1 cellular context compared by ENCODE assay signal in the genomic region with DNA sequence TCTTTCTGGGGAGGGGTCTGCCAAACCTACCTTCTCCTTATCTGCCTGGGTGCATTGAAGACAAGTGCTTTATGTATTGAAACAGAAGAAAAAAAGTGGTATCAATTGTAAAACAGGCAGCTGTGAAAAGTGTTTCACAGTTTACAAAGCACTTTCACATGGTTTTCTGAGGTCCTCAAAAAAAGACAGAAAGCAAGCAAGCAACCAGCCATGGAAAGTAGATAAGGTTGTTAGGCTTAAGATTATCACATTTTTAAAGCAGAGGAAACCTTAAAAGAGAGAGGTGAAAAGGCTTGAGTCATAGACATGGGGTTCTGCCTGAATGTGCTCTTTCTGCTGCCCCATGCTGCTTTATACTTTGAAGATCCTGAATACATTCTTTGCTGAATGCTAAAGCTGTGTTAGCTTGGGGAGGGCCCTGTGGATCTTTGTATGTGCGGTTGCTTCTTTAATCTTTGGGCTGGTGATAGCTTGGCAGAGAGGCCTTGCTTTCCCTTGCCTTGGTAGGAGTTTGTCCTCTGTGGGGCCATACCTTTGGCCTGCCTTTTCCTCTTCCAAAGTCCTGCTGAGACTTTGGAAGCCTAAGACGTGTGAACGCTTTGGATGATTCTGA.
TF ChIP-seq lines count a peak whose summit lies in the region.

No MANE protein-coding gene starts in this region.

TF ChIP-seq in K562, 482 proteins besides CTCF, POLR2A, EP300 and RAD21 (continued from another document and continues in another):
- TF ChIP-seq, protein P1, sequence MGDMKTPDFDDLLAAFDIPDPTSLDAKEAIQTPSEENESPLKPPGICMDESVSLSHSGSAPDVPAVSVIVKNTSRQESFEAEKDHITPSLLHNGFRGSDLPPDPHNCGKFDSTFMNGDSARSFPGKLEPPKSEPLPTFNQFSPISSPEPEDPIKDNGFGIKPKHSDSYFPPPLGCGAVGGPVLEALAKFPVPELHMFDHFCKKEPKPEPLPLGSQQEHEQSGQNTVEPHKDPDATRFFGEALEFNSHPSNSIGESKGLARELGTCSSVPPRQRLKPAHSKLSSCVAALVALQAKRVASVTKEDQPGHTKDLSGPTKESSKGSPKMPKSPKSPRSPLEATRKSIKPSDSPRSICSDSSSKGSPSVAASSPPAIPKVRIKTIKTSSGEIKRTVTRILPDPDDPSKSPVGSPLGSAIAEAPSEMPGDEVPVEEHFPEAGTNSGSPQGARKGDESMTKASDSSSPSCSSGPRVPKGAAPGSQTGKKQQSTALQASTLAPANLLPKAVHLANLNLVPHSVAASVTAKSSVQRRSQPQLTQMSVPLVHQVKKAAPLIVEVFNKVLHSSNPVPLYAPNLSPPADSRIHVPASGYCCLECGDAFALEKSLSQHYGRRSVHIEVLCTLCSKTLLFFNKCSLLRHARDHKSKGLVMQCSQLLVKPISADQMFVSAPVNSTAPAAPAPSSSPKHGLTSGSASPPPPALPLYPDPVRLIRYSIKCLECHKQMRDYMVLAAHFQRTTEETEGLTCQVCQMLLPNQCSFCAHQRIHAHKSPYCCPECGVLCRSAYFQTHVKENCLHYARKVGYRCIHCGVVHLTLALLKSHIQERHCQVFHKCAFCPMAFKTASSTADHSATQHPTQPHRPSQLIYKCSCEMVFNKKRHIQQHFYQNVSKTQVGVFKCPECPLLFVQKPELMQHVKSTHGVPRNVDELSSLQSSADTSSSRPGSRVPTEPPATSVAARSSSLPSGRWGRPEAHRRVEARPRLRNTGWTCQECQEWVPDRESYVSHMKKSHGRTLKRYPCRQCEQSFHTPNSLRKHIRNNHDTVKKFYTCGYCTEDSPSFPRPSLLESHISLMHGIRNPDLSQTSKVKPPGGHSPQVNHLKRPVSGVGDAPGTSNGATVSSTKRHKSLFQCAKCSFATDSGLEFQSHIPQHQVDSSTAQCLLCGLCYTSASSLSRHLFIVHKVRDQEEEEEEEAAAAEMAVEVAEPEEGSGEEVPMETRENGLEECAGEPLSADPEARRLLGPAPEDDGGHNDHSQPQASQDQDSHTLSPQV (IDR thresholded peaks at IDR 0.05): peak; percentile 87
- TF ChIP-seq SAP30 (IDR thresholded peaks at IDR 0.05; ENCODE audit: borderline replicate concordance, insufficient read depth, low read depth, low read length, poor library complexity, severe bottlenecking) (no peak), L3MBTL2 (IDR thresholded peaks at IDR 0.05) (peak; percentile 83), MYBL2 (IDR thresholded peaks at IDR 0.05; ENCODE audit: low read depth) (no peak), MYBL2 (CRISPR knock-in tag; IDR thresholded peaks at IDR 0.05; ENCODE audit: borderline replicate concordance) (no peak), LEF1 (IDR thresholded peaks at IDR 0.05) (peak; percentile 37; the same call in 1 of the 2 replicates), BHLHE40 (IDR thresholded peaks at IDR 0.05; ENCODE audit: low read length) (no peak), ZNF766 (CRISPR knock-in tag; conservative IDR thresholded peaks at IDR 0.05) (peak; percentile 65; the same call in 1 of the 2 replicates), ARID1B (IDR thresholded peaks at IDR 0.05) (peak; percentile 76), RBM14 (IDR thresholded peaks at IDR 0.05; ENCODE audit: borderline replicate concordance, insufficient read depth, low read depth, low read length) (no peak), ARID2 (IDR thresholded peaks at IDR 0.05) (no peak), MAFF (IDR thresholded peaks at IDR 0.05; ENCODE audit: low read length) (no peak), TAF7 (tag; IDR thresholded peaks at IDR 0.05) (no peak), CC2D1A (IDR thresholded peaks at IDR 0.05) (no peak), NCOA1 (IDR thresholded peaks at IDR 0.05; ENCODE audit: low read depth) (no peak), RCOR1 (IDR thresholded peaks at IDR 0.05; ENCODE audit: borderline replicate concordance in 1 of 2, low read depth in 2 of 2, low read length in 2 of 2) (peak in 1 of 2 experiments; percentile 9; a peak in 1 of 4 replicates), ZFP1 (CRISPR knock-in tag; IDR thresholded peaks at IDR 0.05) (no peak), STAT5A (IDR thresholded peaks at IDR 0.05; ENCODE audit: borderline replicate concordance, low read length) (0 out of 2 replicates have a peak, but pooled peaks have one; percentile 14), ETV5 (CRISPR knock-in tag; IDR thresholded peaks at IDR 0.05; ENCODE audit: low read depth) (no peak), TAF1 (IDR thresholded peaks at IDR 0.05; ENCODE audit: control insufficient read depth, extremely low read depth, insufficient read depth, low read length, severe bottlenecking) (peak; percentile 2), EGR1 (conservative IDR thresholded peaks at IDR 0.05) (no peak), ZNF133 (CRISPR knock-in tag; IDR thresholded peaks at IDR 0.05) (no peak)
- TF ChIP-seq, protein P2, sequence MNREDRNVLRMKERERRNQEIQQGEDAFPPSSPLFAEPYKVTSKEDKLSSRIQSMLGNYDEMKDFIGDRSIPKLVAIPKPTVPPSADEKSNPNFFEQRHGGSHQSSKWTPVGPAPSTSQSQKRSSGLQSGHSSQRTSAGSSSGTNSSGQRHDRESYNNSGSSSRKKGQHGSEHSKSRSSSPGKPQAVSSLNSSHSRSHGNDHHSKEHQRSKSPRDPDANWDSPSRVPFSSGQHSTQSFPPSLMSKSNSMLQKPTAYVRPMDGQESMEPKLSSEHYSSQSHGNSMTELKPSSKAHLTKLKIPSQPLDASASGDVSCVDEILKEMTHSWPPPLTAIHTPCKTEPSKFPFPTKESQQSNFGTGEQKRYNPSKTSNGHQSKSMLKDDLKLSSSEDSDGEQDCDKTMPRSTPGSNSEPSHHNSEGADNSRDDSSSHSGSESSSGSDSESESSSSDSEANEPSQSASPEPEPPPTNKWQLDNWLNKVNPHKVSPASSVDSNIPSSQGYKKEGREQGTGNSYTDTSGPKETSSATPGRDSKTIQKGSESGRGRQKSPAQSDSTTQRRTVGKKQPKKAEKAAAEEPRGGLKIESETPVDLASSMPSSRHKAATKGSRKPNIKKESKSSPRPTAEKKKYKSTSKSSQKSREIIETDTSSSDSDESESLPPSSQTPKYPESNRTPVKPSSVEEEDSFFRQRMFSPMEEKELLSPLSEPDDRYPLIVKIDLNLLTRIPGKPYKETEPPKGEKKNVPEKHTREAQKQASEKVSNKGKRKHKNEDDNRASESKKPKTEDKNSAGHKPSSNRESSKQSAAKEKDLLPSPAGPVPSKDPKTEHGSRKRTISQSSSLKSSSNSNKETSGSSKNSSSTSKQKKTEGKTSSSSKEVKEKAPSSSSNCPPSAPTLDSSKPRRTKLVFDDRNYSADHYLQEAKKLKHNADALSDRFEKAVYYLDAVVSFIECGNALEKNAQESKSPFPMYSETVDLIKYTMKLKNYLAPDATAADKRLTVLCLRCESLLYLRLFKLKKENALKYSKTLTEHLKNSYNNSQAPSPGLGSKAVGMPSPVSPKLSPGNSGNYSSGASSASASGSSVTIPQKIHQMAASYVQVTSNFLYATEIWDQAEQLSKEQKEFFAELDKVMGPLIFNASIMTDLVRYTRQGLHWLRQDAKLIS (CRISPR knock-in tag; IDR thresholded peaks at IDR 0.05): 0 out of 2 replicates have a peak, but pooled peaks have one; percentile 26
- TF ChIP-seq, protein P3, sequence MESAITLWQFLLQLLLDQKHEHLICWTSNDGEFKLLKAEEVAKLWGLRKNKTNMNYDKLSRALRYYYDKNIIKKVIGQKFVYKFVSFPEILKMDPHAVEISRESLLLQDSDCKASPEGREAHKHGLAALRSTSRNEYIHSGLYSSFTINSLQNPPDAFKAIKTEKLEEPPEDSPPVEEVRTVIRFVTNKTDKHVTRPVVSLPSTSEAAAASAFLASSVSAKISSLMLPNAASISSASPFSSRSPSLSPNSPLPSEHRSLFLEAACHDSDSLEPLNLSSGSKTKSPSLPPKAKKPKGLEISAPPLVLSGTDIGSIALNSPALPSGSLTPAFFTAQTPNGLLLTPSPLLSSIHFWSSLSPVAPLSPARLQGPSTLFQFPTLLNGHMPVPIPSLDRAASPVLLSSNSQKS (CRISPR knock-in tag; IDR thresholded peaks at IDR 0.05): no peak
- TF ChIP-seq, protein P4, sequence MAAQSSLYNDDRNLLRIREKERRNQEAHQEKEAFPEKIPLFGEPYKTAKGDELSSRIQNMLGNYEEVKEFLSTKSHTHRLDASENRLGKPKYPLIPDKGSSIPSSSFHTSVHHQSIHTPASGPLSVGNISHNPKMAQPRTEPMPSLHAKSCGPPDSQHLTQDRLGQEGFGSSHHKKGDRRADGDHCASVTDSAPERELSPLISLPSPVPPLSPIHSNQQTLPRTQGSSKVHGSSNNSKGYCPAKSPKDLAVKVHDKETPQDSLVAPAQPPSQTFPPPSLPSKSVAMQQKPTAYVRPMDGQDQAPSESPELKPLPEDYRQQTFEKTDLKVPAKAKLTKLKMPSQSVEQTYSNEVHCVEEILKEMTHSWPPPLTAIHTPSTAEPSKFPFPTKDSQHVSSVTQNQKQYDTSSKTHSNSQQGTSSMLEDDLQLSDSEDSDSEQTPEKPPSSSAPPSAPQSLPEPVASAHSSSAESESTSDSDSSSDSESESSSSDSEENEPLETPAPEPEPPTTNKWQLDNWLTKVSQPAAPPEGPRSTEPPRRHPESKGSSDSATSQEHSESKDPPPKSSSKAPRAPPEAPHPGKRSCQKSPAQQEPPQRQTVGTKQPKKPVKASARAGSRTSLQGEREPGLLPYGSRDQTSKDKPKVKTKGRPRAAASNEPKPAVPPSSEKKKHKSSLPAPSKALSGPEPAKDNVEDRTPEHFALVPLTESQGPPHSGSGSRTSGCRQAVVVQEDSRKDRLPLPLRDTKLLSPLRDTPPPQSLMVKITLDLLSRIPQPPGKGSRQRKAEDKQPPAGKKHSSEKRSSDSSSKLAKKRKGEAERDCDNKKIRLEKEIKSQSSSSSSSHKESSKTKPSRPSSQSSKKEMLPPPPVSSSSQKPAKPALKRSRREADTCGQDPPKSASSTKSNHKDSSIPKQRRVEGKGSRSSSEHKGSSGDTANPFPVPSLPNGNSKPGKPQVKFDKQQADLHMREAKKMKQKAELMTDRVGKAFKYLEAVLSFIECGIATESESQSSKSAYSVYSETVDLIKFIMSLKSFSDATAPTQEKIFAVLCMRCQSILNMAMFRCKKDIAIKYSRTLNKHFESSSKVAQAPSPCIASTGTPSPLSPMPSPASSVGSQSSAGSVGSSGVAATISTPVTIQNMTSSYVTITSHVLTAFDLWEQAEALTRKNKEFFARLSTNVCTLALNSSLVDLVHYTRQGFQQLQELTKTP (IDR thresholded peaks at IDR 0.05; ENCODE audit: low read depth in 1 of 2, partially characterized antibody in 2 of 2): peak in 1 of 2 experiments; percentile 15
- TF ChIP-seq, protein P5, sequence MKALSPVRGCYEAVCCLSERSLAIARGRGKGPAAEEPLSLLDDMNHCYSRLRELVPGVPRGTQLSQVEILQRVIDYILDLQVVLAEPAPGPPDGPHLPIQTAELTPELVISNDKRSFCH (CRISPR knock-in tag; IDR thresholded peaks at IDR 0.05): no peak
- TF ChIP-seq, protein P5 (tag; IDR thresholded peaks at IDR 0.05): no peak
- TF ChIP-seq, protein P6, sequence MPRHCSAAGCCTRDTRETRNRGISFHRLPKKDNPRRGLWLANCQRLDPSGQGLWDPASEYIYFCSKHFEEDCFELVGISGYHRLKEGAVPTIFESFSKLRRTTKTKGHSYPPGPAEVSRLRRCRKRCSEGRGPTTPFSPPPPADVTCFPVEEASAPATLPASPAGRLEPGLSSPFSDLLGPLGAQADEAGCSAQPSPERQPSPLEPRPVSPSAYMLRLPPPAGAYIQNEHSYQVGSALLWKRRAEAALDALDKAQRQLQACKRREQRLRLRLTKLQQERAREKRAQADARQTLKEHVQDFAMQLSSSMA (CRISPR knock-in tag; IDR thresholded peaks at IDR 0.05): no peak
